Comparison of ENCODE assay signal across 1 cellular context in the genomic region with DNA sequence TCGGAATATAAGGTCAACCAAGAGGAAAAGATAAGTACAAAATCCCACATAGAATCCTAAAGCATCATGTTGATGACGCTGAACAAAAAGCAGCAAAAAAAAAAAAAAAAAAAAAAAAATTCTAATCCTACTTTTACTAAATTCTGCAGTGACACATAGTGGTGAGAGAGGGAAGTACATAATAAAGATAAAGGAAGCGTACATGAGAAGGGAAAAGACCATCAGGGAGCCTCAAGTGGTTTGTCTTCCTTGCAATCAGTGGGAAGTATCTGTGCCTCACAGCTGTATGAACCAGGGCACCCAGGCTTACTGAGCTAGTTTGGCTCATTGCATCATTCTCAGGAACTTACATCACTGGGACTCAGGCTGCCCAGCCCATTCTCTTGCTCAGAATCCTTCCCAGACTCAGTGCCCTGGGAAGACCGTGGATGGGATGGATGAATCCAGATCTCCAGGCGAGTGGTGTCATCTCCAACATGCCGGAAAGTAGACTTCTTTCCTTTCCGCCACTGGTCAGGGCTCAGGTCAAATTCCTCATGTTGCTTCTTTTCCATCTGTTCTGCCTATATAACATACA.
TF ChIP-seq lines count a peak whose summit lies in the region.

No MANE protein-coding gene starts in this region.

TF ChIP-seq in WTC11, 78 proteins besides CTCF, POLR2A, EP300 and RAD21 (continued from another document):
- TF ChIP-seq, protein P1, sequence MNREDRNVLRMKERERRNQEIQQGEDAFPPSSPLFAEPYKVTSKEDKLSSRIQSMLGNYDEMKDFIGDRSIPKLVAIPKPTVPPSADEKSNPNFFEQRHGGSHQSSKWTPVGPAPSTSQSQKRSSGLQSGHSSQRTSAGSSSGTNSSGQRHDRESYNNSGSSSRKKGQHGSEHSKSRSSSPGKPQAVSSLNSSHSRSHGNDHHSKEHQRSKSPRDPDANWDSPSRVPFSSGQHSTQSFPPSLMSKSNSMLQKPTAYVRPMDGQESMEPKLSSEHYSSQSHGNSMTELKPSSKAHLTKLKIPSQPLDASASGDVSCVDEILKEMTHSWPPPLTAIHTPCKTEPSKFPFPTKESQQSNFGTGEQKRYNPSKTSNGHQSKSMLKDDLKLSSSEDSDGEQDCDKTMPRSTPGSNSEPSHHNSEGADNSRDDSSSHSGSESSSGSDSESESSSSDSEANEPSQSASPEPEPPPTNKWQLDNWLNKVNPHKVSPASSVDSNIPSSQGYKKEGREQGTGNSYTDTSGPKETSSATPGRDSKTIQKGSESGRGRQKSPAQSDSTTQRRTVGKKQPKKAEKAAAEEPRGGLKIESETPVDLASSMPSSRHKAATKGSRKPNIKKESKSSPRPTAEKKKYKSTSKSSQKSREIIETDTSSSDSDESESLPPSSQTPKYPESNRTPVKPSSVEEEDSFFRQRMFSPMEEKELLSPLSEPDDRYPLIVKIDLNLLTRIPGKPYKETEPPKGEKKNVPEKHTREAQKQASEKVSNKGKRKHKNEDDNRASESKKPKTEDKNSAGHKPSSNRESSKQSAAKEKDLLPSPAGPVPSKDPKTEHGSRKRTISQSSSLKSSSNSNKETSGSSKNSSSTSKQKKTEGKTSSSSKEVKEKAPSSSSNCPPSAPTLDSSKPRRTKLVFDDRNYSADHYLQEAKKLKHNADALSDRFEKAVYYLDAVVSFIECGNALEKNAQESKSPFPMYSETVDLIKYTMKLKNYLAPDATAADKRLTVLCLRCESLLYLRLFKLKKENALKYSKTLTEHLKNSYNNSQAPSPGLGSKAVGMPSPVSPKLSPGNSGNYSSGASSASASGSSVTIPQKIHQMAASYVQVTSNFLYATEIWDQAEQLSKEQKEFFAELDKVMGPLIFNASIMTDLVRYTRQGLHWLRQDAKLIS (CRISPR knock-in tag; IDR thresholded peaks at IDR 0.05; ENCODE audit: borderline replicate concordance): no peak
- TF ChIP-seq IRF2 (CRISPR knock-in tag; IDR thresholded peaks at IDR 0.05; ENCODE audit: borderline replicate concordance, low read depth) (no peak), ZNF512 (CRISPR knock-in tag; IDR thresholded peaks at IDR 0.05; ENCODE audit: borderline replicate concordance) (no peak), GTF2I (CRISPR knock-in tag; conservative IDR thresholded peaks at IDR 0.05) (no peak), MXD4 (CRISPR knock-in tag; IDR thresholded peaks at IDR 0.05; ENCODE audit: borderline replicate concordance) (no peak)
